ENCODE assay signal across 27 cellular contexts in genomic region chr9:99298660-99299059, GRCh38.
"Had no signal": no experiment of that assay in that cellular context is flagged by ENCODE, and none has a peak within 500 bp of the region (broad histone marks: within the 10 kb centered on the region; RNA-seq: fewer than 3 reads in every experiment).

No MANE protein-coding gene starts in this region.

- H3K9me3 ChIP-seq: SJCRH30, SK-N-SH had no signal

- H3K36me3 ChIP-seq: brain microvascular endothelial cell, cardiac muscle cell, SJCRH30 had no signal

- H3K4me2 ChIP-seq: SK-N-SH had no signal

- H3K9ac ChIP-seq: SK-N-SH had no signal

- DNase-seq: activated CD4-positive, alpha-beta memory T cell treated with anti-CD3 and anti-CD28 coated beads, Interleukin-2, amount 10 ng/mL, durations not matched to agents 7 days and 5 days; activated CD4-positive, alpha-beta T cell treated with anti-CD3 and anti-CD28 coated beads for 36 hours; activated CD4-positive, alpha-beta T cell treated with anti-CD3 and anti-CD28 coated beads, Interleukin-2, amount 50 U/mL, for 1 hour; activated gamma-delta T cell treated with Interleukin-2 at 50 U/mL for 16 hours; activated naive CD4-positive, alpha-beta T cell treated with anti-CD3 and anti-CD28 coated beads, Interleukin-2, amount 10 ng/mL, durations not matched to agents 7 days and 5 days; activated naive CD8-positive, alpha-beta T cell treated with anti-CD3 and anti-CD28 coated beads for 36 hours; activated T-cell treated with anti-CD3 and anti-CD28 coated beads for 4 hours; activated T-cell treated with anti-CD3 and anti-CD28 coated beads, Interleukin-2, amount 50 U/mL, for 72 hours; cerebellar nuclear complex; NCI-H1092; NCI-H1417; NCI-H1930; NCI-H345; NCI-H510A; NCI-H69; NK-92 treated with Interleukin-12 subunit alpha and Interleukin-12 subunit beta, amount 100 ng/mL, for 24 hours; OCI-M1; Right ventricle myocardium superior; SJCRH30; SK-N-SH; T-helper 1 cell had no signal

- H3K27me3 ChIP-seq: brain microvascular endothelial cell, cardiac muscle cell had no signal

- H3K4me1 ChIP-seq: SJCRH30 had no signal

- H3K4me1 Mint-ChIP-seq: activated CD4-positive, alpha-beta memory T cell treated with anti-CD3 and anti-CD28 coated beads, Interleukin-2, amount 10 ng/mL, durations not matched to agents 7 days and 5 days; activated naive CD4-positive, alpha-beta T cell treated with anti-CD3 and anti-CD28 coated beads, Interleukin-2, amount 10 ng/mL, durations not matched to agents 7 days and 5 days; activated naive CD8-positive, alpha-beta T cell treated with anti-CD3 and anti-CD28 coated beads for 36 hours had no signal

- H3K27ac Mint-ChIP-seq: activated CD4-positive, alpha-beta memory T cell treated with anti-CD3 and anti-CD28 coated beads, Interleukin-2, amount 10 ng/mL, durations not matched to agents 7 days and 5 days; activated CD4-positive, alpha-beta T cell treated with anti-CD3 and anti-CD28 coated beads for 36 hours; activated naive CD4-positive, alpha-beta T cell treated with anti-CD3 and anti-CD28 coated beads, Interleukin-2, amount 10 ng/mL, durations not matched to agents 7 days and 5 days; activated naive CD8-positive, alpha-beta T cell treated with anti-CD3 and anti-CD28 coated beads for 36 hours; activated T-cell treated with anti-CD3 and anti-CD28 coated beads, Interleukin-2, amount 50 U/mL, for 72 hours; activated T-helper 2 cell treated with anti-CD3 and anti-CD28 coated beads, Interferon-gamma antibody, Interleukin-2, Interleukin-4, amounts not matched to agents 10 μg/mL and 5 μg/mL and 100 μg/mL, durations not matched to agents 14 hours and 24 hours and 36 hours had no signal

- H3K27ac ChIP-seq: brain microvascular endothelial cell, cardiac muscle cell, RWPE1, SJCRH30, VCaP had no signal

- H3K36me3 Mint-ChIP-seq: activated naive CD4-positive, alpha-beta T cell treated with anti-CD3 and anti-CD28 coated beads, Interleukin-2, amount 10 ng/mL, durations not matched to agents 7 days and 5 days; activated naive CD8-positive, alpha-beta T cell treated with anti-CD3 and anti-CD28 coated beads for 36 hours had no signal

- H3K4me3 ChIP-seq: cardiac muscle cell, SJCRH30 had no signal

- H3K4me3 Mint-ChIP-seq: activated CD4-positive, alpha-beta memory T cell treated with anti-CD3 and anti-CD28 coated beads, Interleukin-2, amount 10 ng/mL, durations not matched to agents 7 days and 5 days; activated CD4-positive, alpha-beta T cell treated with anti-CD3 and anti-CD28 coated beads for 36 hours; activated naive CD4-positive, alpha-beta T cell treated with anti-CD3 and anti-CD28 coated beads, Interleukin-2, amount 10 ng/mL, durations not matched to agents 7 days and 5 days; activated naive CD8-positive, alpha-beta T cell treated with anti-CD3 and anti-CD28 coated beads for 36 hours; activated T-cell treated with anti-CD3 and anti-CD28 coated beads, Interleukin-2, amount 50 U/mL, for 72 hours had no signal

- H3K9me3 Mint-ChIP-seq: activated CD4-positive, alpha-beta memory T cell treated with anti-CD3 and anti-CD28 coated beads, Interleukin-2, amount 10 ng/mL, durations not matched to agents 7 days and 5 days; activated naive CD4-positive, alpha-beta T cell treated with anti-CD3 and anti-CD28 coated beads, Interleukin-2, amount 10 ng/mL, durations not matched to agents 7 days and 5 days; activated naive CD8-positive, alpha-beta T cell treated with anti-CD3 and anti-CD28 coated beads for 36 hours; activated T-cell treated with anti-CD3 and anti-CD28 coated beads, Interleukin-2, amount 50 U/mL, for 72 hours; activated T-helper 2 cell treated with anti-CD3 and anti-CD28 coated beads, Interferon-gamma antibody, Interleukin-2, Interleukin-4, amounts not matched to agents 10 μg/mL and 5 μg/mL and 100 μg/mL, durations not matched to agents 14 hours and 24 hours and 36 hours had no signal

- ATAC-seq: activated CD4-positive, alpha-beta T cell treated with anti-CD3 and anti-CD28 coated beads for 36 hours; activated T-cell treated with anti-CD3 and anti-CD28 coated beads, Interleukin-2, amount 50 U/mL, for 72 hours; Panc1 had no signal
